9 cellular contexts compared by ENCODE assay signal in the genomic region with DNA sequence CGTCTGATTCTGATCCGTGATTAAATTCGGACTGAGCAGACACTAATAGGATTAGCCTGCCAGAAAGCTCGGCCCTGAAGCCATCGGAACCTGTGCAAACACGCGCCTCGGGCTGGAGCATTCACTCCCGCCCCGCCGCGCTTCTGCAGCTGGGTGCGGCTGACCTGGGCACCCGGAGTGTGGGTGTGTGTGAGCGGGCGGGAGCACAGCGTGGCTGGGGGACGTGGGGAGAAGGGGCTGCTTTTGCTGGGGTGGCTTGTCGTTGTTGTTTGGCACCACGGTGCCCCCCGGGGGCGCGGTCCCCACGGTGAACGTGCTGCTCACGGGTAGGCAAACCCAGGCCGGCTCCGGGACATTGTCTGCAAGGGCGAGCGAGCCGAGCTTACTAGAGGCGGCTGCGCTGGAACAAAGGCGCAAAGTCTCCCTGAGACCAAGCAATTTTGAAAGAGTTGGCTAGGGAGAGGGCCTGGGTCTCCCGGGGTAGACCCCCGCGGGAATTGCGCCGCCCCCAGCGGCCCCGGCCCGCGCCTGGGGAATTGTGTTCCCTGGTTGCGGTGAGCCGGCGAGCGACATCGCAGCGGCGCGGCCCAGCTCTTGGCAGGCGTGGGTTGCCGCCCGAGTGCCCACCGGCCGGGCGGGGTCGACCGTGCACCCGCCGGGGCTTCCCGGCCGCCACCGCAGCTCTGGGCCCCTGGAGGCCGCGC. TPM values are rescaled to one million over a fixed set of nuclear protein-coding genes. Genes with fewer than 3 reads are reported as not detected.
DNase-seq lines count a peak whose midpoint lies in the region; ATAC-seq, FAIRE-seq and TF ChIP-seq lines count a peak whose summit lies in the region.
"Had no signal": no experiment of that assay in that cellular context is flagged by ENCODE, and none has a peak within 500 bp of the region (broad histone marks: within the 10 kb centered on the region; RNA-seq: fewer than 3 reads in every experiment).

No MANE protein-coding gene starts in this region.

- TF ChIP-seq EP300 in A549 (IDR thresholded peaks at IDR 0.05): no peak

- WGBS in A549 (ENCODE audit: missing lambda C conversion rate): 2% methylated on average over 26 of the region's 66 CpGs

- H3K9me3 ChIP-seq in A549: no peaks in the 10 kb centered on the region

- ATAC-seq in A549: peak in 1 of 2 experiments; percentile 11; a peak in 3 of 6 replicates
- ATAC-seq in activated CD8-positive, alpha-beta memory T cell treated with anti-CD3 and anti-CD28 coated beads, Interleukin-2, amount 10 ng/mL, durations not matched to agents 7 days and 5 days: peak; percentile 5
- ATAC-seq in HG03342 (IDR thresholded peaks at IDR 0.05; ENCODE audit: unreplicated experiment): no peak

- no peak for TF ChIP-seq RAD21 in A549 (conservative IDR thresholded peaks at IDR 0.05 in 1 of 2, IDR thresholded peaks at IDR 0.05 in 1 of 2)

- H3K4me1 Mint-ChIP-seq in activated CD8-positive, alpha-beta memory T cell treated with anti-CD3 and anti-CD28 coated beads, Interleukin-2, amount 10 ng/mL, durations not matched to agents 7 days and 5 days: peaks cover 24% of the 10 kb centered on the region
- peaks cover 20% of the 10 kb centered on the region for H3K4me1 Mint-ChIP-seq in neural crest cell

- peak overlapping the region; percentile 69 to 90 for H3K27ac ChIP-seq in A549

- H3K4me3 Mint-ChIP-seq in activated CD8-positive, alpha-beta memory T cell treated with anti-CD3 and anti-CD28 coated beads, Interleukin-2, amount 10 ng/mL, durations not matched to agents 7 days and 5 days: peak overlapping the region; percentile 71
- peak overlapping the region; percentile 81 for H3K4me3 Mint-ChIP-seq in neural crest cell

- TF ChIP-seq CTCF in A549 (IDR thresholded peaks at IDR 0.05) (no peak), fibroblast of the aortic adventitia (IDR thresholded peaks at IDR 0.05; ENCODE audit: insufficient read depth, low read length) (no peak), neural crest cell (conservative IDR thresholded peaks at IDR 0.05) (no peak), D721Med (IDR thresholded peaks at IDR 0.05; ENCODE audit: insufficient read depth, missing control alignments) (no peak)

- H3K27me3 Mint-ChIP-seq in activated CD8-positive, alpha-beta memory T cell treated with anti-CD3 and anti-CD28 coated beads, Interleukin-2, amount 10 ng/mL, durations not matched to agents 7 days and 5 days: peaks cover 27% of the 10 kb centered on the region
- peaks cover 38% of the 10 kb centered on the region for H3K27me3 Mint-ChIP-seq in neural crest cell (ENCODE audit: low read depth)

- DNase-seq in A549 (ENCODE audit: low read depth in 1 of 2, low spot score in 1 of 2) (peak in 1 of 2 experiments; percentile 21), HEK293T (ENCODE audit: extremely low spot score) (no peak), fibroblast of the aortic adventitia (ENCODE audit: low read depth) (peak; percentile 12), neural crest cell (ENCODE audit: low read depth, low spot score) (peak; percentile 26), T-helper 9 cell (no peak), D721Med (ENCODE audit: insufficient read length, low spot score) (no peak)
- DNase-seq in activated CD8-positive, alpha-beta memory T cell treated with anti-CD3 and anti-CD28 coated beads, Interleukin-2, amount 10 ng/mL, durations not matched to agents 7 days and 5 days: peak; percentile 44

- FAIRE-seq in A549 (lab: Jason Lieb, UNC) (no peak), D721Med (lab: Jason Lieb, UNC) (no peak)

- CTCF ChIA-PET in A549 (lab: Yijun Ruan, JAX) (interaction anchor here (0.6 to 4.1 kb wide), 39 partner anchors 12 to 415 kb away, joined by 3 to 48 read pairs (median 4); no protein-coding TSS in a partner anchor), HEK293T (lab: Yijun Ruan, JAX) (interaction anchor here (0.7 to 1.1 kb wide), 3 partner anchors 15 to 405 kb away, joined by 3 read pairs; no protein-coding TSS in a partner anchor)
- CTCF ChIA-PET in activated CD8-positive, alpha-beta memory T cell treated with anti-CD3 and anti-CD28 coated beads, Interleukin-2, amount 10 ng/mL, durations not matched to agents 7 days and 5 days (lab: Charles Lee): interaction anchor here (0.9 to 3.5 kb wide), 19 partner anchors 46 to 455 kb away, joined by 3 to 17 read pairs (median 4); no protein-coding TSS in a partner anchor

- no peak for TF ChIP-seq POLR2A in A549 (IDR thresholded peaks at IDR 0.05; ENCODE audit: low read length)

- no peaks in the 10 kb centered on the region for H3K9me3 Mint-ChIP-seq in activated CD8-positive, alpha-beta memory T cell treated with anti-CD3 and anti-CD28 coated beads, Interleukin-2, amount 10 ng/mL, durations not matched to agents 7 days and 5 days (ENCODE audit: low read depth)
- H3K9me3 Mint-ChIP-seq in neural crest cell: peaks cover 4% of the 10 kb centered on the region
- H3K9me3 Mint-ChIP-seq: activated naive CD4-positive, alpha-beta T cell treated with anti-CD3 and anti-CD28 coated beads, Interleukin-2, amount 50 U/mL, for 72 hours had no signal

- H3K4me3 ChIP-seq in A549 (peak overlapping the region; percentile 66), fibroblast of the aortic adventitia (ENCODE audit: low read depth, low read length) (peak overlapping the region; percentile 70)

- no peaks in the 10 kb centered on the region for H3K36me3 Mint-ChIP-seq in activated CD8-positive, alpha-beta memory T cell treated with anti-CD3 and anti-CD28 coated beads, Interleukin-2, amount 10 ng/mL, durations not matched to agents 7 days and 5 days
- H3K36me3 Mint-ChIP-seq in neural crest cell (ENCODE audit: low read depth): no peaks in the 10 kb centered on the region
- H3K36me3 Mint-ChIP-seq: activated naive CD4-positive, alpha-beta T cell treated with anti-CD3 and anti-CD28 coated beads, Interleukin-2, amount 50 U/mL, for 72 hours had no signal

- POLR2A ChIA-PET in A549 (lab: Yijun Ruan, JAX) (interaction anchor here (1.3 to 3.3 kb wide), 4 partner anchors 164 to 425 kb away, joined by 3 to 28 read pairs (median 4); a partner anchor contains a TSS), HEK293T (lab: Yijun Ruan, JAX) (no interaction called here)

- H3K27ac Mint-ChIP-seq in activated CD8-positive, alpha-beta memory T cell treated with anti-CD3 and anti-CD28 coated beads, Interleukin-2, amount 10 ng/mL, durations not matched to agents 7 days and 5 days: peak overlapping the region; percentile 67
- H3K27ac Mint-ChIP-seq in neural crest cell (ENCODE audit: unreplicated experiment): no peak overlapping the region
- H3K27ac Mint-ChIP-seq: activated naive CD4-positive, alpha-beta T cell treated with anti-CD3 and anti-CD28 coated beads, Interleukin-2, amount 50 U/mL, for 72 hours had no signal

- peaks cover 23% of the 10 kb centered on the region for H3K4me1 ChIP-seq in A549

- H3K4me2 ChIP-seq in A549: peak overlapping the region; percentile 97

TF ChIP-seq in A549, 52 proteins besides CTCF, POLR2A, EP300 and RAD21:
- no peak for TF ChIP-seq JUN (IDR thresholded peaks at IDR 0.05)
- TF ChIP-seq RCOR1 (IDR thresholded peaks at IDR 0.05; ENCODE audit: low read depth, low read length): no peak
- no peak for TF ChIP-seq FOXS1 (CRISPR knock-in tag; IDR thresholded peaks at IDR 0.05)
- no peak for TF ChIP-seq HOXB5 (CRISPR knock-in tag; IDR thresholded peaks at IDR 0.05)

TF ChIP-seq in HEK293T, 16 proteins besides CTCF, POLR2A, EP300 and RAD21:
- peak; percentile 37 for TF ChIP-seq L3MBTL2 (conservative IDR thresholded peaks at IDR 0.05)
- no peak for TF ChIP-seq NFRKB (IDR thresholded peaks at IDR 0.05)
- TF ChIP-seq LEF1 (IDR thresholded peaks at IDR 0.05; ENCODE audit: borderline replicate concordance): no peak
- no peak for TF ChIP-seq HDGF (IDR thresholded peaks at IDR 0.05; ENCODE audit: borderline replicate concordance)
- TF ChIP-seq, protein P1, sequence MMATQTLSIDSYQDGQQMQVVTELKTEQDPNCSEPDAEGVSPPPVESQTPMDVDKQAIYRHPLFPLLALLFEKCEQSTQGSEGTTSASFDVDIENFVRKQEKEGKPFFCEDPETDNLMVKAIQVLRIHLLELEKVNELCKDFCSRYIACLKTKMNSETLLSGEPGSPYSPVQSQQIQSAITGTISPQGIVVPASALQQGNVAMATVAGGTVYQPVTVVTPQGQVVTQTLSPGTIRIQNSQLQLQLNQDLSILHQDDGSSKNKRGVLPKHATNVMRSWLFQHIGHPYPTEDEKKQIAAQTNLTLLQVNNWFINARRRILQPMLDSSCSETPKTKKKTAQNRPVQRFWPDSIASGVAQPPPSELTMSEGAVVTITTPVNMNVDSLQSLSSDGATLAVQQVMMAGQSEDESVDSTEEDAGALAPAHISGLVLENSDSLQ (IDR thresholded peaks at IDR 0.05): no peak
TF ChIP-seq in HEK293T: peak in this region for 1.

RNA-seq across cellular contexts. Expression of a gene that starts 1.4 kb away (rescaled TPM):
- polyA plus RNA-seq in A549 (2011; rRNA removed): 1.2 and 1.9 TPM in 2 replicates
- polyA plus RNA-seq in A549 (2012; cell fraction: cytosol; rRNA removed): 2.2 and 3.5 TPM in 2 replicates
- 11.3 and 12.6 TPM in 2 replicates for polyA plus RNA-seq in A549 (2012; cell fraction: nucleus; rRNA removed)
- polyA plus RNA-seq in A549 (2017; fragmentation: RNase III; extraction: RNeasy Plus Mini Kit Qiagen cat#74134 plus additional on column Dnase treatment): 2.3 to 2.5 TPM (median 2.4 TPM) in 3 replicates
- 1.0 and 1.4 TPM in 2 replicates for polyA minus RNA-seq in A549 (2011; rRNA and poly(A)+ RNA removed)
- 10 to 100 TPM in 1 of 2 experiments, 1 to 10 TPM in 1; 8.1 to 11.9 TPM for total RNA-seq in activated CD8-positive, alpha-beta memory T cell treated with anti-CD3 and anti-CD28 coated beads, Interleukin-2, amount 10 ng/mL, durations not matched to agents 7 days and 5 days
- total RNA-seq in fibroblast of the aortic adventitia (ENCODE audit: low replicate concordance): 0.49 and 1.9 TPM in 2 replicates
- total RNA-seq in neural crest cell: 4.5 TPM in 2 replicates

Comparison
In these comparisons a context has a peak if more than half of its experiments do, and no peak if none do; other contexts are left out.
1. DNase-seq: peak in activated CD8-positive, alpha-beta memory T cell treated with anti-CD3 and anti-CD28 coated beads, Interleukin-2, amount 10 ng/mL, durations not matched to agents 7 days and 5 days (single experiment), fibroblast of the aortic adventitia (single experiment) and neural crest cell (single experiment); none in HEK293T (single experiment), T-helper 9 cell (single experiment) and D721Med (single experiment).